ENCODE assay signal across 11 cellular contexts in genomic region chr3:8929860-8930259, GRCh38.
"Had no signal": no experiment of that assay in that cellular context is flagged by ENCODE, and none has a peak within 500 bp of the region (broad histone marks: within the 10 kb centered on the region; RNA-seq: fewer than 3 reads in every experiment).

No MANE protein-coding gene starts in this region.

- H3K9ac ChIP-seq: GM23248 had no signal

- H3K27ac Mint-ChIP-seq: GM23338, H9, HFFc6 had no signal

- H3K9me3 Mint-ChIP-seq: HFFc6 had no signal

- H3K4me3 Mint-ChIP-seq: GM23338, H9, HFFc6 had no signal

- ATAC-seq: GM23338, HCT116 had no signal

- FAIRE-seq: H1, H54 had no signal

- H3K9me3 ChIP-seq: HAP-1 had no signal

- H3K4me3 ChIP-seq: GM23248, GM23338, HAP-1 had no signal

- DNase-seq: GM23248, GOT3, H7, H9, HCEC 1CT, HFFc6 had no signal

- H3K4me1 Mint-ChIP-seq: GM23338, H9 had no signal

- H3K4me2 ChIP-seq: GM23338 had no signal

- H3K4me1 ChIP-seq: HAP-1 had no signal

- H3K27ac ChIP-seq: GM23248 had no signal

- H2AFZ ChIP-seq: GM23248, GM23338 had no signal
